Comparison of ENCODE assay signal across 1 cellular context in the genomic region with DNA sequence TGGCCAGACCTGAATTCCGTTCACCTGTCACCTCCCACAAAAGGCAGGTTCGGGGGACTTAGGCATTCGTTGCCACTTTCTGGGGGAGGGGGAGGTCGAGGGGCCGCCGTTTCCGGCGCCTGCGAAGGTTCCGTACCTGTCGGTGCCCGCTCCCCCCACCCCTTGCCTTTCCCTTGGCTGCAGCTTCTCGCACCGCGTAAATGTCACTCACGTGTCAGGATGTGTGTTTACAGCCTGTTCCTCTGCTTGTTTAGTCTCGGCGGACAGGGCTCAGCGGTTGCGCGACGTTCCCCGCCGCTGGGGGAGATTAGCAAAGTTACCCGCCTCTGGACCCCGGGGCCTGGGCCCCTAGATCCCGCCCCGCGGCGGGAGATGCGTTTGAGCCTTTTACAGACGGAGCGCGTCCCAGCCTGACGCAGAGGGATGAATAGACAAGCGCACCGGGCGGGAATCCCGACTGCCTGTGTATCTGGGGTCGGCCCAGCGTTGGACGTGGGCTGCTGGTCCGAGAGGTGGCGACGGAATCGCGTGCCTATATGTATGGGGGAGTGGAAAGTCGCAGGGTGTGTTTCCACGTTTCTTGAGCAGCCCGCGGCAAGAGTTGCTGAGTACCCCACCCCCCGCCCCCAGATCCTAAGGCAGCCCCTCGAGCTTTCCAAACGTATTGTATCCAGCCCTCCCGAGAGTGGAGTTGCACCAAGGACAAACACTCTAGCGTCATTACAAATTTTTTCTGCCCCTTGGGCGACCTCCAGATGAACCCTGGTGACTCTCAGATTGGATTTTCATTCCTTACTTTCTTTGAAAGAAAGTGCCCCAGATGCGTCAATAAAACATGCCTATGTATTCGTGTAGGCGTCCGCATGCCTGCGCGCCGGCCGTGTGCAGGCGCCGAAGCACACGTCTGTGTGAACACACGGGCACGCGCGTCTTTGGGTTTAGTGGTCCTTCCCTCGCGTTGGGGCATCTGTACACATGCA.
TF ChIP-seq lines count a peak whose summit lies in the region.

No MANE protein-coding gene starts in this region.

TF ChIP-seq in HEK293, 187 proteins besides CTCF, POLR2A, EP300 and RAD21 (continued from another document and continues in another):
- no peak for TF ChIP-seq ZNF302 (tag by site-specific recombination; IDR thresholded peaks at IDR 0.05; ENCODE audit: low read depth)
- no peak for TF ChIP-seq SCRT2 (tag by site-specific recombination; IDR thresholded peaks at IDR 0.05)
- TF ChIP-seq FEZF1 (tag by site-specific recombination; IDR thresholded peaks at IDR 0.05): no peak
- TF ChIP-seq, protein P1, sequence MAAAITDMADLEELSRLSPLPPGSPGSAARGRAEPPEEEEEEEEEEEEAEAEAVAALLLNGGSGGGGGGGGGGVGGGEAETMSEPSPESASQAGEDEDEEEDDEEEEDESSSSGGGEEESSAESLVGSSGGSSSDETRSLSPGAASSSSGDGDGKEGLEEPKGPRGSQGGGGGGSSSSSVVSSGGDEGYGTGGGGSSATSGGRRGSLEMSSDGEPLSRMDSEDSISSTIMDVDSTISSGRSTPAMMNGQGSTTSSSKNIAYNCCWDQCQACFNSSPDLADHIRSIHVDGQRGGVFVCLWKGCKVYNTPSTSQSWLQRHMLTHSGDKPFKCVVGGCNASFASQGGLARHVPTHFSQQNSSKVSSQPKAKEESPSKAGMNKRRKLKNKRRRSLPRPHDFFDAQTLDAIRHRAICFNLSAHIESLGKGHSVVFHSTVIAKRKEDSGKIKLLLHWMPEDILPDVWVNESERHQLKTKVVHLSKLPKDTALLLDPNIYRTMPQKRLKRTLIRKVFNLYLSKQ (tag by site-specific recombination; IDR thresholded peaks at IDR 0.05; ENCODE audit: borderline replicate concordance): no peak
- no peak for TF ChIP-seq ZNF585B (tag by site-specific recombination; IDR thresholded peaks at IDR 0.05)
- TF ChIP-seq ZNF341 (tag by site-specific recombination; IDR thresholded peaks at IDR 0.05; ENCODE audit: low read depth): peak; percentile 49; the same call in 1 of the 2 replicates
- TF ChIP-seq, protein P2, sequence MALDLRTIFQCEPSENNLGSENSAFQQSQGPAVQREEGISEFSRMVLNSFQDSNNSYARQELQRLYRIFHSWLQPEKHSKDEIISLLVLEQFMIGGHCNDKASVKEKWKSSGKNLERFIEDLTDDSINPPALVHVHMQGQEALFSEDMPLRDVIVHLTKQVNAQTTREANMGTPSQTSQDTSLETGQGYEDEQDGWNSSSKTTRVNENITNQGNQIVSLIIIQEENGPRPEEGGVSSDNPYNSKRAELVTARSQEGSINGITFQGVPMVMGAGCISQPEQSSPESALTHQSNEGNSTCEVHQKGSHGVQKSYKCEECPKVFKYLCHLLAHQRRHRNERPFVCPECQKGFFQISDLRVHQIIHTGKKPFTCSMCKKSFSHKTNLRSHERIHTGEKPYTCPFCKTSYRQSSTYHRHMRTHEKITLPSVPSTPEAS (tag by site-specific recombination; IDR thresholded peaks at IDR 0.05): peak; percentile 67; the same call in 1 of the 2 replicates
- TF ChIP-seq ZNF416 (tag by site-specific recombination; IDR thresholded peaks at IDR 0.05): no peak
- no peak for TF ChIP-seq ZNF221 (tag by site-specific recombination; IDR thresholded peaks at IDR 0.05; ENCODE audit: borderline replicate concordance)
- no peak for TF ChIP-seq ZNF558 (tag by site-specific recombination; IDR thresholded peaks at IDR 0.05)
- TF ChIP-seq ZNF138 (tag by site-specific recombination; IDR thresholded peaks at IDR 0.05; ENCODE audit: borderline replicate concordance): no peak
- TF ChIP-seq OSR2 (tag by site-specific recombination; IDR thresholded peaks at IDR 0.05): no peak
- TF ChIP-seq ZNF660 (tag by site-specific recombination; IDR thresholded peaks at IDR 0.05): no peak
- TF ChIP-seq, protein P3, sequence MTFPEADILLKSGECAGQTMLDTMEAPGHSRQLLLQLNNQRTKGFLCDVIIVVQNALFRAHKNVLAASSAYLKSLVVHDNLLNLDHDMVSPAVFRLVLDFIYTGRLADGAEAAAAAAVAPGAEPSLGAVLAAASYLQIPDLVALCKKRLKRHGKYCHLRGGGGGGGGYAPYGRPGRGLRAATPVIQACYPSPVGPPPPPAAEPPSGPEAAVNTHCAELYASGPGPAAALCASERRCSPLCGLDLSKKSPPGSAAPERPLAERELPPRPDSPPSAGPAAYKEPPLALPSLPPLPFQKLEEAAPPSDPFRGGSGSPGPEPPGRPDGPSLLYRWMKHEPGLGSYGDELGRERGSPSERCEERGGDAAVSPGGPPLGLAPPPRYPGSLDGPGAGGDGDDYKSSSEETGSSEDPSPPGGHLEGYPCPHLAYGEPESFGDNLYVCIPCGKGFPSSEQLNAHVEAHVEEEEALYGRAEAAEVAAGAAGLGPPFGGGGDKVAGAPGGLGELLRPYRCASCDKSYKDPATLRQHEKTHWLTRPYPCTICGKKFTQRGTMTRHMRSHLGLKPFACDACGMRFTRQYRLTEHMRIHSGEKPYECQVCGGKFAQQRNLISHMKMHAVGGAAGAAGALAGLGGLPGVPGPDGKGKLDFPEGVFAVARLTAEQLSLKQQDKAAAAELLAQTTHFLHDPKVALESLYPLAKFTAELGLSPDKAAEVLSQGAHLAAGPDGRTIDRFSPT (tag by site-specific recombination; IDR thresholded peaks at IDR 0.05): no peak
- no peak for TF ChIP-seq ZNF48 (tag by site-specific recombination; IDR thresholded peaks at IDR 0.05)
- no peak for TF ChIP-seq ZNF623 (tag by site-specific recombination; IDR thresholded peaks at IDR 0.05)
- no peak for TF ChIP-seq ZNF654 (tag by site-specific recombination; IDR thresholded peaks at IDR 0.05; ENCODE audit: low read depth)
- peak; percentile 67 for TF ChIP-seq ZEB2 (tag by site-specific recombination; IDR thresholded peaks at IDR 0.05)
- TF ChIP-seq ZNF473 (tag by site-specific recombination; IDR thresholded peaks at IDR 0.05): no peak
- TF ChIP-seq SCRT1 (tag by site-specific recombination; IDR thresholded peaks at IDR 0.05; ENCODE audit: borderline replicate concordance): no peak
- TF ChIP-seq ZNF76 (tag by site-specific recombination; IDR thresholded peaks at IDR 0.05; ENCODE audit: borderline replicate concordance, low read depth): peak; percentile 17; the same call in 1 of the 2 replicates
- TF ChIP-seq WT1 (tag by site-specific recombination; IDR thresholded peaks at IDR 0.05): 0 out of 2 replicates have a peak, but pooled peaks have one; percentile 31
- TF ChIP-seq ZFP69B (tag by site-specific recombination; IDR thresholded peaks at IDR 0.05): no peak
- TF ChIP-seq ZNF596 (tag by site-specific recombination; IDR thresholded peaks at IDR 0.05): no peak
- no peak for TF ChIP-seq ZNF664 (tag by site-specific recombination; IDR thresholded peaks at IDR 0.05)
- TF ChIP-seq ZNF169 (tag by site-specific recombination; IDR thresholded peaks at IDR 0.05): no peak
- no peak for TF ChIP-seq ZNF514 (tag by site-specific recombination; IDR thresholded peaks at IDR 0.05)
- TF ChIP-seq OVOL3 (tag by site-specific recombination; IDR thresholded peaks at IDR 0.05): no peak
- TF ChIP-seq, protein P4, sequence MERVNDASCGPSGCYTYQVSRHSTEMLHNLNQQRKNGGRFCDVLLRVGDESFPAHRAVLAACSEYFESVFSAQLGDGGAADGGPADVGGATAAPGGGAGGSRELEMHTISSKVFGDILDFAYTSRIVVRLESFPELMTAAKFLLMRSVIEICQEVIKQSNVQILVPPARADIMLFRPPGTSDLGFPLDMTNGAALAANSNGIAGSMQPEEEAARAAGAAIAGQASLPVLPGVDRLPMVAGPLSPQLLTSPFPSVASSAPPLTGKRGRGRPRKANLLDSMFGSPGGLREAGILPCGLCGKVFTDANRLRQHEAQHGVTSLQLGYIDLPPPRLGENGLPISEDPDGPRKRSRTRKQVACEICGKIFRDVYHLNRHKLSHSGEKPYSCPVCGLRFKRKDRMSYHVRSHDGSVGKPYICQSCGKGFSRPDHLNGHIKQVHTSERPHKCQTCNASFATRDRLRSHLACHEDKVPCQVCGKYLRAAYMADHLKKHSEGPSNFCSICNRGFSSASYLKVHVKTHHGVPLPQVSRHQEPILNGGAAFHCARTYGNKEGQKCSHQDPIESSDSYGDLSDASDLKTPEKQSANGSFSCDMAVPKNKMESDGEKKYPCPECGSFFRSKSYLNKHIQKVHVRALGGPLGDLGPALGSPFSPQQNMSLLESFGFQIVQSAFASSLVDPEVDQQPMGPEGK (tag by site-specific recombination; IDR thresholded peaks at IDR 0.05): peak; percentile 63
- no peak for TF ChIP-seq ZNF184 (tag by site-specific recombination; IDR thresholded peaks at IDR 0.05)
- TF ChIP-seq KLF8 (tag by site-specific recombination; IDR thresholded peaks at IDR 0.05): no peak
- peak; percentile 49; the same call in 1 of the 2 replicates for TF ChIP-seq ZBTB20 (tag by site-specific recombination; IDR thresholded peaks at IDR 0.05)
- no peak for TF ChIP-seq SETDB1 (IDR thresholded peaks at IDR 0.05; ENCODE audit: insufficient read length, low read length)
- TF ChIP-seq, protein P5, sequence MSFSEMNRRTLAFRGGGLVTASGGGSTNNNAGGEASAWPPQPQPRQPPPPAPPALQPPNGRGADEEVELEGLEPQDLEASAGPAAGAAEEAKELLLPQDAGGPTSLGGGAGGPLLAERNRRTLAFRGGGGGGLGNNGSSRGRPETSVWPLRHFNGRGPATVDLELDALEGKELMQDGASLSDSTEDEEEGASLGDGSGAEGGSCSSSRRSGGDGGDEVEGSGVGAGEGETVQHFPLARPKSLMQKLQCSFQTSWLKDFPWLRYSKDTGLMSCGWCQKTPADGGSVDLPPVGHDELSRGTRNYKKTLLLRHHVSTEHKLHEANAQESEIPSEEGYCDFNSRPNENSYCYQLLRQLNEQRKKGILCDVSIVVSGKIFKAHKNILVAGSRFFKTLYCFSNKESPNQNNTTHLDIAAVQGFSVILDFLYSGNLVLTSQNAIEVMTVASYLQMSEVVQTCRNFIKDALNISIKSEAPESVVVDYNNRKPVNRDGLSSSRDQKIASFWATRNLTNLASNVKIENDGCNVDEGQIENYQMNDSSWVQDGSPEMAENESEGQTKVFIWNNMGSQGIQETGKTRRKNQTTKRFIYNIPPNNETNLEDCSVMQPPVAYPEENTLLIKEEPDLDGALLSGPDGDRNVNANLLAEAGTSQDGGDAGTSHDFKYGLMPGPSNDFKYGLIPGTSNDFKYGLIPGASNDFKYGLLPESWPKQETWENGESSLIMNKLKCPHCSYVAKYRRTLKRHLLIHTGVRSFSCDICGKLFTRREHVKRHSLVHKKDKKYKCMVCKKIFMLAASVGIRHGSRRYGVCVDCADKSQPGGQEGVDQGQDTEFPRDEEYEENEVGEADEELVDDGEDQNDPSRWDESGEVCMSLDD (tag by site-specific recombination; IDR thresholded peaks at IDR 0.05): peak; percentile 50; the same call in 1 of the 2 replicates
- TF ChIP-seq, protein P6, sequence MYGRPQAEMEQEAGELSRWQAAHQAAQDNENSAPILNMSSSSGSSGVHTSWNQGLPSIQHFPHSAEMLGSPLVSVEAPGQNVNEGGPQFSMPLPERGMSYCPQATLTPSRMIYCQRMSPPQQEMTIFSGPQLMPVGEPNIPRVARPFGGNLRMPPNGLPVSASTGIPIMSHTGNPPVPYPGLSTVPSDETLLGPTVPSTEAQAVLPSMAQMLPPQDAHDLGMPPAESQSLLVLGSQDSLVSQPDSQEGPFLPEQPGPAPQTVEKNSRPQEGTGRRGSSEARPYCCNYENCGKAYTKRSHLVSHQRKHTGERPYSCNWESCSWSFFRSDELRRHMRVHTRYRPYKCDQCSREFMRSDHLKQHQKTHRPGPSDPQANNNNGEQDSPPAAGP (tag by site-specific recombination; IDR thresholded peaks at IDR 0.05): no peak
- no peak for TF ChIP-seq ZNF350 (tag by site-specific recombination; IDR thresholded peaks at IDR 0.05)
- TF ChIP-seq SP2 (tag by site-specific recombination; IDR thresholded peaks at IDR 0.05): peak; percentile 70
- TF ChIP-seq, protein P7, sequence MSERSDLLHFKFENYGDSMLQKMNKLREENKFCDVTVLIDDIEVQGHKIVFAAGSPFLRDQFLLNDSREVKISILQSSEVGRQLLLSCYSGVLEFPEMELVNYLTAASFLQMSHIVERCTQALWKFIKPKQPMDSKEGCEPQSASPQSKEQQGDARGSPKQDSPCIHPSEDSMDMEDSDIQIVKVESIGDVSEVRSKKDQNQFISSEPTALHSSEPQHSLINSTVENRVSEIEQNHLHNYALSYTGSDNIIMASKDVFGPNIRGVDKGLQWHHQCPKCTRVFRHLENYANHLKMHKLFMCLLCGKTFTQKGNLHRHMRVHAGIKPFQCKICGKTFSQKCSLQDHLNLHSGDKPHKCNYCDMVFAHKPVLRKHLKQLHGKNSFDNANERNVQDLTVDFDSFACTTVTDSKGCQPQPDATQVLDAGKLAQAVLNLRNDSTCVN (tag by site-specific recombination; optimal IDR thresholded peaks at IDR 0.05): peak; percentile 46
- TF ChIP-seq, protein P8, sequence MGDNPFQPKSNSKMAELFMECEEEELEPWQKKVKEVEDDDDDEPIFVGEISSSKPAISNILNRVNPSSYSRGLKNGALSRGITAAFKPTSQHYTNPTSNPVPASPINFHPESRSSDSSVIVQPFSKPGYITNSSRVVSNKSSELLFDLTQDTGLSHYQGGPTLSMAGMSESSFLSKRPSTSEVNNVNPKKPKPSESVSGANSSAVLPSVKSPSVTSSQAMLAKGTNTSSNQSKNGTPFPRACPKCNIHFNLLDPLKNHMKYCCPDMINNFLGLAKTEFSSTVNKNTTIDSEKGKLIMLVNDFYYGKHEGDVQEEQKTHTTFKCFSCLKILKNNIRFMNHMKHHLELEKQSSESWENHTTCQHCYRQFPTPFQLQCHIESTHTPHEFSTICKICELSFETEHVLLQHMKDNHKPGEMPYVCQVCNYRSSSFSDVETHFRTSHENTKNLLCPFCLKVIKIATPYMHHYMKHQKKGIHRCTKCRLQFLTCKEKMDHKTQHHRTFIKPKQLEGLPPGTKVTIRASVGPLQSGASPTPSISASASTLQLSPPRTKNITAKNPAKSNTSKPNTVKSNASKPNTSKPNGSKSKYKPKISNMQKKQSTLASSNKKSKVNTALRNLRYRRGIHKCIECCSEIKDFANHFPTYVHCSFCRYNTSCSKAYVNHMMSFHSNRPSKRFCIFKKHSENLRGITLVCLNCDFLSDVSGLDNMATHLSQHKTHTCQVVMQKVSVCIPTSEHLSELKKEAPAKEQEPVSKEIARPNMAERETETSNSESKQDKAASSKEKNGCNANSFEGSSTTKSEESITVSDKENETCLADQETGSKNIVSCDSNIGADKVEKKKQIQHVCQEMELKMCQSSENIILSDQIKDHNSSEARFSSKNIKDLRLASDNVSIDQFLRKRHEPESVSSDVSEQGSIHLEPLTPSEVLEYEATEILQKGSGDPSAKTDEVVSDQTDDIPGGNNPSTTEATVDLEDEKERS (tag by site-specific recombination; IDR thresholded peaks at IDR 0.05): no peak
- TF ChIP-seq, protein P9, sequence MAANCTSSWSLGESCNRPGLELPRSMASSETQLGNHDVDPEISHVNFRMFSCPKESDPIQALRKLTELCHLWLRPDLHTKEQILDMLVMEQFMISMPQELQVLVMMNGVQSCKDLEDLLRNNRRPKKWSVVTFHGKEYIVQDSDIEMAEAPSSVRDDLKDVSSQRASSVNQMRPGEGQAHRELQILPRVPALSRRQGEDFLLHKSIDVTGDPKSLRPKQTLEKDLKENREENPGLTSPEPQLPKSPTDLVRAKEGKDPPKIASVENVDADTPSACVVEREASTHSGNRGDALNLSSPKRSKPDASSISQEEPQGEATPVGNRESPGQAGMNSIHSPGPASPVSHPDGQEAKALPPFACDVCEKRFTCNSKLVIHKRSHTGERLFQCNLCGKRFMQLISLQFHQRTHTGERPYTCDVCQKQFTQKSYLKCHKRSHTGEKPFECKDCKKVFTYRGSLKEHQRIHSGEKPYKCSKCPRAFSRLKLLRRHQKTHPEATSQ (tag by site-specific recombination; IDR thresholded peaks at IDR 0.05): no peak
- TF ChIP-seq ZNF394 (tag by site-specific recombination; IDR thresholded peaks at IDR 0.05; ENCODE audit: borderline replicate concordance): no peak
- TF ChIP-seq ZNF121 (tag by site-specific recombination; IDR thresholded peaks at IDR 0.05): no peak
- no peak for TF ChIP-seq YY1 (tag by site-specific recombination; IDR thresholded peaks at IDR 0.05)
- no peak for TF ChIP-seq ZNF555 (tag by site-specific recombination; conservative IDR thresholded peaks at IDR 0.05)
